8 cellular contexts compared by ENCODE assay signal in the genomic region with DNA sequence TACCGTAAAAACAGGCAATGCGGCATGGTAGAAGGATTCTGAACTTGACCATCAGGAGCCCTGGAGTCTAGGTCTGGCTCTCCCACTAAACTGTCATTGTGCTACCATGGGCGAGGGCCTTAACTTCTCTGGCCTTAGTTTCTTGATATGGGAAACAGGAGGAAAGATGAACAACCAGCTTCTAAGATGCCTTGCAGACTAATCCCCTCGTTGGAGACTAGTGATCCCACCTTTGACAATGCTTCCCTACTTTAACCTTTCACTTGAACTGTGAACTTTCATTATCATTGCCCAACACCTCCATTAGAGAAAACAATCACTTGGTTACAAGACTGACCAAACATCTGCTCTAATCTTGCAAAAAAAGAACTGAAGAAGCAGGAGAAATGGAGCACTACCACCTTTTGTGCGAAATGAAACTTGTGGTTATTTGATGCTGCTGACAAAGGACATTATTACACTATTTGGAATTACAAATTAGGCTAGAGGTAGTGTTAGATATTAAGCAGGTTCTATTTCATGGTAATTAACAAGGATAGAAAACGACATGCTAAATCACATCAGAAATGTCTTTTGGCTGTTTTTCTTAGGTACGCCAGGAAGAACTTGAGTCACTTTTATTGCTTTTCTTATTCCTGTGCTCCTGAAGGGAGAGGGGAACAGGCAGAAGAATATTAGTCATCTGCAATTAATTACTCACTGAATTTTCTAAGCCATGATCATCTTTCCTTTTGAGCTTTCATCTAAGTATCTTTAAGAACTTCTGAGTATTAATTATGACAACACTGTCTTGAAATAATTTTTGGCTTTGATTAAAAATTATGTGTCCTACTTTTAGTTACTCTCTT. TPM values are rescaled to one million over a fixed set of nuclear protein-coding genes. Genes with fewer than 3 reads are reported as not detected.
DNase-seq lines count a peak whose midpoint lies in the region; ATAC-seq and TF ChIP-seq lines count a peak whose summit lies in the region.

No MANE protein-coding gene starts in this region.

- TF ChIP-seq CTCF in mammary epithelial cell (conservative IDR thresholded peaks at IDR 0.05 in 1 of 2, IDR thresholded peaks at IDR 0.05 in 1 of 2; ENCODE audit: extremely low read depth in 1 of 2, insufficient read depth in 1 of 2, low read depth in 1 of 2, low read length in 2 of 2), result no peak
- no peak for TF ChIP-seq CTCF in nephron progenitor cell (IDR thresholded peaks at IDR 0.05)

- H3K9me3 ChIP-seq in KOPT-K1 (ENCODE audit: insufficient read depth, low read length, poor library complexity, severe bottlenecking) (no peaks in the 10 kb centered on the region), mammary epithelial cell (replicated peaks; ENCODE audit: insufficient read depth, low read length) (no peaks in the 10 kb centered on the region)

- no peaks in the 10 kb centered on the region for H3K27me3 Mint-ChIP-seq in nephron progenitor cell (ENCODE audit: low read depth, poor library complexity)

- H3K79me2 ChIP-seq in mammary epithelial cell (ENCODE audit: insufficient read depth, low read length), result no peaks in the 10 kb centered on the region

- peak overlapping the region; percentile 79 for H3K4me2 ChIP-seq in mammary epithelial cell (ENCODE audit: insufficient read depth, low read depth, low read length)

- H3K9me3 Mint-ChIP-seq in nephron progenitor cell, result no peaks in the 10 kb centered on the region

- no peak overlapping the region for H3K4me3 Mint-ChIP-seq in nephron progenitor cell

- no peaks in the 10 kb centered on the region for H4K20me1 ChIP-seq in mammary epithelial cell (ENCODE audit: insufficient read depth, low read length)

- dilution Hi-C loops in mammary epithelial cell (cut with HindIII; ENCODE audit: low sequenced_read_pairs), result loop anchor here (10.0 kb wide), 1 partner anchor 154 kb away; no protein-coding TSS in a partner anchor

- H3K27me3 ChIP-seq in mammary epithelial cell (ENCODE audit: insufficient read depth, low read length), result no peaks in the 10 kb centered on the region

- H3K36me3 ChIP-seq in KOPT-K1 (ENCODE audit: insufficient read depth, low read length) (no peaks in the 10 kb centered on the region), mammary epithelial cell (ENCODE audit: insufficient read depth, low read length) (no peaks in the 10 kb centered on the region)

- peak overlapping the region; percentile 37 for H3K27ac Mint-ChIP-seq in nephron progenitor cell

- H3K36me3 Mint-ChIP-seq in nephron progenitor cell (ENCODE audit: low read depth), result no peaks in the 10 kb centered on the region

- in situ Hi-C loops in mammary epithelial cell (cut with MboI; ENCODE audit: low sequenced_read_pairs in 2 of 2), result loop anchor here (10.0 to 25.0 kb wide), 2 partner anchors 154 to 262 kb away; no protein-coding TSS in a partner anchor

- WGBS in mammary epithelial cell (ENCODE audit: low coverage, missing lambda C conversion rate), result 57% methylated on average over 7 of the region's 7 CpGs

- H3K4me1 Mint-ChIP-seq in nephron progenitor cell, result peaks cover 35% of the 10 kb centered on the region

- CTCF ChIA-PET in mammary epithelial cell (lab: Charles Lee; ENCODE audit: low non-redundant PET), result no interaction called here

- DNase-seq in EH (ENCODE audit: low read depth) (peak; percentile 80), mammary epithelial cell (peak; percentile 78), nephron progenitor cell (no peak), NCI-H524 (lab: John Stamatoyannopoulos, UW) (no peak), D341Med (ENCODE audit: low spot score) (no peak)
- no peak for DNase-seq in stimulated activated CD4-positive, alpha-beta T cell treated with anti-CD3 and anti-CD28 coated beads, Interleukin-2, amount 100 ng/mL, for 48 hours

- H3K4me3 ChIP-seq in mammary epithelial cell (replicated peaks in 1 of 3; ENCODE audit: insufficient read depth in 1 of 3, low read depth in 2 of 3, low read length in 3 of 3), result peak overlapping the region; percentile 5 to 37 (median 29)

- TSS peak; percentile 88 for BruUV-seq in mammary epithelial cell (replicated peaks; lab: Mats Ljungman, UMichigan)

- H3K9ac ChIP-seq in mammary epithelial cell (ENCODE audit: insufficient read depth, low read length), result peak overlapping the region; percentile 59

- ATAC-seq in GM21737 (IDR thresholded peaks at IDR 0.05; ENCODE audit: unreplicated experiment), result no peak

- peak overlapping the region; percentile 81 for H3K27ac ChIP-seq in KOPT-K1 (ENCODE audit: low read depth, low read length, poor library complexity, severe bottlenecking)
- peak overlapping the region; percentile 91 for H3K27ac ChIP-seq in mammary epithelial cell (ENCODE audit: insufficient read depth, low read depth, low read length)

- H2AFZ ChIP-seq in mammary epithelial cell (ENCODE audit: low read depth, low read length), result peak overlapping the region; percentile 82

- intact Hi-C loops in mammary epithelial cell (cut with micrococcal nuclease), result loop anchor here (1.0 to 2.0 kb wide), 2 partner anchors 17 to 70 kb away; no protein-coding TSS in a partner anchor

- H3K4me1 ChIP-seq in mammary epithelial cell (ENCODE audit: insufficient read depth, low read length), result peaks cover 43% of the 10 kb centered on the region

RNA-seq across cellular contexts. Expression of a gene that starts 39.1 kb away (rescaled TPM):
- total RNA-seq in mammary epithelial cell, result 10 to 100 TPM; 20.8 to 28.5 TPM
- polyA plus RNA-seq in mammary epithelial cell, result 14.9 TPM
- 17.2 TPM for polyA minus RNA-seq in mammary epithelial cell

Comparison
In these comparisons a context has a peak if more than half of its experiments do, and no peak if none do; other contexts are left out.
1. DNase-seq: peak in EH (single experiment) and mammary epithelial cell (single experiment); none in nephron progenitor cell (single experiment), NCI-H524 (0 of 2), D341Med (single experiment) and stimulated activated CD4-positive, alpha-beta T cell treated with anti-CD3 and anti-CD28 coated beads, Interleukin-2, amount 100 ng/mL, for 48 hours (0 of 2).